ENCODE assay signal across 17 cellular contexts in the genomic region with DNA sequence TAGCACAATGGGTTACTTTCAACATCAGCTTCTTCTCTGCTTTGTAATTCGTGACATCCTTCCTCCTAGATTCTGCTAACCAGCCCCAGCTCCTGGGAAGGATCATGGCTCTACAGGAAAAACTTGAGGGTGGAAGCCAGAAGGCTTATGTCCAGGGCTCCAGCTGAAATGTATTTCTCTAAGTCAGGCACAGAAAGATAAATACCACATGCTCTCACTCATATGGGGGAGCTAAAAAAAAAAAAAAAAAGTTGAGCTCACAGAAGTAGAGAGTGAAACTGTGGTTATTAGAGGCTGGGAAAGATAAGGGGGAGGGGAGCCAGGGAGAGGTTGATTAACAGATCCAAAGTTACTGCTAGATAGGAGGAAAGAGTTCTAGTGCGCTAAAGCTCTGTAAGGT.
A peak's percentile ranks its signal among the peaks of the same experiment; 100 is the strongest.
DNase-seq lines count a peak whose midpoint lies in the region; ATAC-seq and TF ChIP-seq lines count a peak whose summit lies in the region.
"Had no signal": no experiment of that assay in that cellular context is flagged by ENCODE, and none has a peak within 500 bp of the region (broad histone marks: within the 10 kb centered on the region; RNA-seq: fewer than 3 reads in every experiment).

No MANE protein-coding gene starts in this region.

- H3K36me3 ChIP-seq in left ventricle myocardium inferior (no peaks in the 10 kb centered on the region), testis (ENCODE audit: low read depth, missing control alignments) (no peaks in the 10 kb centered on the region)
- H3K36me3 ChIP-seq: BLaER1 treated with 17β-estradiol and CSF1 and Interleukin-3, amounts not matched to agents 10 nM and 100 nM; MG63 had no signal

- H3K4me1 ChIP-seq in left ventricle myocardium inferior: peaks cover 16% of the 10 kb centered on the region
- no peaks in the 10 kb centered on the region for H3K4me1 ChIP-seq in testis

- 75 to 81% methylated on average over 2 of the region's 2 CpGs for WGBS in testis, 2 donors

- no peak overlapping the region for H3K27ac ChIP-seq in left ventricle myocardium inferior (replicated peaks)
- peak overlapping the region in 54 of 59 donors; percentile 1 to 100 (median 88) for H3K27ac ChIP-seq in dorsolateral prefrontal cortex
- H3K27ac ChIP-seq in testis: no peak overlapping the region
- H3K27ac ChIP-seq: BLaER1 treated with 17β-estradiol and CSF1 and Interleukin-3, amounts not matched to agents 10 nM and 100 nM had no signal

- no peaks in the 10 kb centered on the region for H3K9me3 ChIP-seq in left ventricle myocardium inferior (replicated peaks)
- H3K9me3 ChIP-seq in testis: no peaks in the 10 kb centered on the region
- H3K9me3 ChIP-seq: BLaER1 treated with 17β-estradiol and CSF1 and Interleukin-3, amounts not matched to agents 10 nM and 100 nM; MG63 had no signal

- no peaks in the 10 kb centered on the region for H3K36me3 Mint-ChIP-seq in mesothelial cell of epicardium

- peak overlapping the region; percentile 59 for H3K27ac Mint-ChIP-seq in mesothelial cell of epicardium
- H3K27ac Mint-ChIP-seq: HFFc6 had no signal

- ATAC-seq in Right ventricle myocardium inferior: peak; percentile 69
- no peak for ATAC-seq in HG03565 (IDR thresholded peaks at IDR 0.05; ENCODE audit: unreplicated experiment)
- ATAC-seq: HepG2 had no signal

- no peak overlapping the region for H3K4me3 ChIP-seq in left ventricle myocardium inferior
- H3K4me3 ChIP-seq in dorsolateral prefrontal cortex: no peak overlapping the region
- H3K4me3 ChIP-seq in testis: no peak overlapping the region
- H3K4me3 ChIP-seq: BLaER1 treated with 17β-estradiol and CSF1 and Interleukin-3, amounts not matched to agents 10 nM and 100 nM; MG63 had no signal

- intact Hi-C loops in Right ventricle myocardium inferior (cut with DNase I): no loop called here
- intact Hi-C loops in left ventricle myocardium inferior (cut with micrococcal nuclease): no loop called here
- intact Hi-C loops in dorsolateral prefrontal cortex (cut with DNase I): no loop called here
- intact Hi-C loops in testis (cut with DNase I; ENCODE audit: low total_unique reads): no loop called here

- H3K9me3 Mint-ChIP-seq in mesothelial cell of epicardium: no peaks in the 10 kb centered on the region
- H3K9me3 Mint-ChIP-seq: HFFc6 had no signal

- peaks cover 51% of the 10 kb centered on the region for H3K4me1 Mint-ChIP-seq in mesothelial cell of epicardium

- TF ChIP-seq POLR2A in testis (IDR thresholded peaks at IDR 0.05): no peak

- H3K27me3 ChIP-seq in left ventricle myocardium inferior (ENCODE audit: low read depth) (no peaks in the 10 kb centered on the region), dorsolateral prefrontal cortex (no peaks in the 10 kb centered on the region), testis (no peaks in the 10 kb centered on the region)
- H3K27me3 ChIP-seq: BLaER1 treated with 17β-estradiol and CSF1 and Interleukin-3, amounts not matched to agents 10 nM and 100 nM had no signal

- DNase-seq in Right ventricle myocardium inferior (ENCODE audit: missing footprints) (no peak), left ventricle myocardium inferior (no peak), dorsolateral prefrontal cortex (no peak), mesothelial cell of epicardium (ENCODE audit: low spot score in 2 of 2, unreplicated experiment in 2 of 2) (no peak), testis (peak; percentile 19), NCI-H187 (lab: John Stamatoyannopoulos, UW) (no peak), mesenteric fat pad (ENCODE audit: low spot score) (no peak)
- DNase-seq: EL, HFFc6, MG63, NCI-H1092 treated with DMSO at 0.1 percent for 48 hours, NCI-H187 treated with DMSO at 0.1 percent for 48 hours, NCI-H2171, RPMI8226 had no signal

- H3K27me3 Mint-ChIP-seq in mesothelial cell of epicardium (ENCODE audit: low read depth): peaks cover 4% of the 10 kb centered on the region

- no peak for TF ChIP-seq CTCF in left ventricle myocardium inferior (IDR thresholded peaks at IDR 0.05; ENCODE audit: borderline replicate concordance)
- TF ChIP-seq CTCF in dorsolateral prefrontal cortex (IDR thresholded peaks at IDR 0.05 in 54 of 56, conservative IDR thresholded peaks at IDR 0.05 in 2 of 56; ENCODE audit: low read depth in 1 of 56, partially characterized antibody in 56 of 56): no peak
- TF ChIP-seq CTCF in mesothelial cell of epicardium (IDR thresholded peaks at IDR 0.05; ENCODE audit: unreplicated experiment): no peak
- no peak for TF ChIP-seq CTCF in testis (IDR thresholded peaks at IDR 0.05)

- H3K4me3 Mint-ChIP-seq in mesothelial cell of epicardium: no peak overlapping the region
- H3K4me3 Mint-ChIP-seq: HFFc6 had no signal

Comparison
In these comparisons a context has a peak if more than half of its experiments do, and no peak if none do; other contexts are left out.
1. H3K27ac ChIP-seq: peak in dorsolateral prefrontal cortex (54 of 59); none in left ventricle myocardium inferior (single experiment) and testis (0 of 2).